ENCODE assay signal across 11 cellular contexts in the genomic region with DNA sequence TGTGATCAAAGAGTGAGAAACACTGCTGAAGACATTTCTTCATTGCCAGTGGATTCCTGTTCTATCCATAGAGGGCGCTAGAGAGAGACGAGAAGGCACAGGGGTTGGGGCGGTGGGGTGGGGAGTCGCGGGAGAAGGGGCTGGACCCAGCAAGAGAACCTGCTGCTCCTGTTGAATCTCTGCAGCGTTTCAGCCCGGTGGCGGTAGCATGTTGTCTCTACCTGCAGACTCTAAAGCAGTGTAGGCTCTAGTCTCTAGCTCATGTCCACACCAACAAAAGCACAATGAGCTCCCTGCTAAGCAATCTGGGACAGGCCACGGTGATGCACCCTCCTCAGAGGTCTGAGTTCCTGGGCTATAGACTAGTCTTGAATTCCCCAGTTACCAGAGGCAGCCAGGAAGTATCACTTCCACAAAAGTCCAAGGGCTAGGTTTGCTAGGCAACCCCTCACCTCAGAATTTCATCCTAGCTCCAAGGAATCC.
DNase-seq lines count a peak whose midpoint lies in the region; ATAC-seq and TF ChIP-seq lines count a peak whose summit lies in the region.
"Had no signal": no experiment of that assay in that cellular context is flagged by ENCODE, and none has a peak within 500 bp of the region (broad histone marks: within the 10 kb centered on the region; RNA-seq: fewer than 3 reads in every experiment).

No MANE protein-coding gene starts in this region.

- DNase-seq in AG20443 (ENCODE audit: low spot score) (peak; percentile 12), HFFc6 (no peak), astrocyte of the spinal cord (ENCODE audit: low read depth, low spot score) (no peak), 8988T (no peak)
- DNase-seq: CD4-positive, alpha-beta memory T cell; NK-92 treated with Interleukin-12 subunit alpha and Interleukin-12 subunit beta, amount 100 ng/mL, for 24 hours; uterus had no signal

- no peaks in the 10 kb centered on the region for H3K4me1 ChIP-seq in iPS-18a (ENCODE audit: control insufficient read depth, low read depth, low read length)
- H3K4me1 ChIP-seq: uterus had no signal

- H3K36me3 Mint-ChIP-seq in HFFc6 (ENCODE audit: low read depth) = no peaks in the 10 kb centered on the region; the same call in 1 of the 2 replicates
- H3K36me3 Mint-ChIP-seq: CD4-positive, alpha-beta memory T cell had no signal

- no peak overlapping the region for H3K27ac Mint-ChIP-seq in HFFc6
- H3K27ac Mint-ChIP-seq: CD4-positive, alpha-beta memory T cell had no signal

- H3K27me3 Mint-ChIP-seq in HFFc6 (ENCODE audit: insufficient read depth) = no peaks in the 10 kb centered on the region

- no peaks in the 10 kb centered on the region for H3K9me3 ChIP-seq in iPS-18a (ENCODE audit: control insufficient read depth, low read depth, low read length)
- H3K9me3 ChIP-seq: uterus had no signal

- no peaks in the 10 kb centered on the region for H3K36me3 ChIP-seq in iPS-18a (ENCODE audit: control insufficient read depth, low read depth, low read length)
- H3K36me3 ChIP-seq: uterus had no signal

- no peaks in the 10 kb centered on the region for H3K9me3 Mint-ChIP-seq in HFFc6

- no peak overlapping the region for H3K4me3 Mint-ChIP-seq in HFFc6
- H3K4me3 Mint-ChIP-seq: CD4-positive, alpha-beta memory T cell had no signal

- H3K4me3 ChIP-seq in astrocyte of the spinal cord (ENCODE audit: low read depth, low read length) (no peak overlapping the region), iPS-18a (ENCODE audit: low read length) (peak overlapping the region; percentile 42)
- H3K4me3 ChIP-seq: uterus had no signal

- no peak overlapping the region for H3K9ac ChIP-seq in iPS-18a (ENCODE audit: low read length)

- ATAC-seq in HG02678 (IDR thresholded peaks at IDR 0.05; ENCODE audit: unreplicated experiment) (no peak), HG03354 (IDR thresholded peaks at IDR 0.05; ENCODE audit: poor library complexity, severe bottlenecking, unreplicated experiment) (no peak), esophagus mucosa (no peak)

- TF ChIP-seq CTCF in HFFc6 (IDR thresholded peaks at IDR 0.05) = peak; percentile 40; the same call in 1 of the 2 replicates
- TF ChIP-seq CTCF in astrocyte of the spinal cord (IDR thresholded peaks at IDR 0.05; ENCODE audit: low read depth, low read length) = peak; percentile 18

- no peak overlapping the region for H3K27ac ChIP-seq in iPS-18a (ENCODE audit: low read length)
- H3K27ac ChIP-seq: uterus had no signal

- in situ Hi-C loops in astrocyte of the spinal cord (cut with HindIII; ENCODE audit: low sequenced_read_pairs) = no loop called here

- H3K27me3 ChIP-seq in iPS-18a (ENCODE audit: control insufficient read depth, insufficient read depth, low read length) = no peaks in the 10 kb centered on the region
- H3K27me3 ChIP-seq: uterus had no signal

- peaks cover 10% of the 10 kb centered on the region; the same call in 1 of the 2 replicates for H3K4me1 Mint-ChIP-seq in HFFc6 (ENCODE audit: low read depth)
